ENCODE assay signal across 10 cellular contexts in the genomic region with DNA sequence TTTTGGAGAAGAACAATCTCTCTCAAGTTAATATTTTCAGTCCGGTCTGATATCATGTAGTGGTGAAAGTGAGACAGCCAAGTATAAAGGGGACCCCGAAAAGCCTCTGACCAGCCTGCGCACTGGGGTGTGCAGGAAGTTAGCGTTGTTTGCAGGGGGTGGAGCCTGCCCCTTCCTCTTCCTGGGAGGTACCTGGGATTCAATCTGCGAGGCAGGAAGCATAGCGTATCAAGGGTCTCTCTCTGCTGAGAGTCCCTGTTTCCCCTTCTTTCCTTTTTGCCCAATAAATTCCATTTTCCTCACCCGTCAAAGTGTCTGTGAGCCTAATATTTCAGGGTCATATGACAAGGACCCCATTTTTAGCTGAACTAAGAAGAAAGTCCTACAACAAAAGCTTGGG.
"Had no signal": no experiment of that assay in that cellular context is flagged by ENCODE, and none has a peak within 500 bp of the region (broad histone marks: within the 10 kb centered on the region; RNA-seq: fewer than 3 reads in every experiment).

No MANE protein-coding gene starts in this region.

- ATAC-seq: HCT116 had no signal

- H2AFZ ChIP-seq: GM23248 had no signal

- H3K27ac ChIP-seq: GM23248 had no signal

- H3K4me3 ChIP-seq: GM23248, HAP-1 had no signal

- H3K9me3 ChIP-seq: HAP-1 had no signal

- H3K4me3 Mint-ChIP-seq: H9, HFFc6 had no signal

- FAIRE-seq: H1, H54 had no signal

- DNase-seq: GM23248, GOT3, H7, H9, HCEC 1CT, HFFc6 had no signal

- H3K4me1 Mint-ChIP-seq: H9 had no signal

- H3K4me1 ChIP-seq: HAP-1 had no signal

- H3K9ac ChIP-seq: GM23248 had no signal

- H3K27ac Mint-ChIP-seq: HFFc6 had no signal

- H3K36me3 ChIP-seq: HAP-1 had no signal
